In the genomic region with DNA sequence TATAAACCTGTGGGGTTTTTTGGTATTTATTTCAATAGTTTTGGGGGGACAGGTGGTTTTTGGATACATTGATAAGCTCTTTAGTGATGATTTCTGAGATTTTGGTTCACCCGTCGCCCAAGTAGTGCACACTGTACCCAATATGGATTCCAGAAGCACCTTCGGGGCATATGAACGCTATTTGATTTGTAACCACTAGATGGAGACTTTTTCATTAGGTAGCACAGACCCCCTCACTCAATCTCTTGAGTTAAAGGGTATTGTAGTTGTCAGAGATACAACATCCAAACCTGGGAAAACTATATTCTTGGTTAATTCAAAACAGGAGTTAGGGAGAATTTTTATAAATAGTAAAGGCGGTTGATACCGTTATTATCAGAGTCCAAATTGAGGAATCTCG, we compare ENCODE assay signal across 11 cellular contexts.
DNase-seq lines count a peak whose midpoint lies in the region; ATAC-seq and TF ChIP-seq lines count a peak whose summit lies in the region.
"Had no signal": no experiment of that assay in that cellular context is flagged by ENCODE, and none has a peak within 500 bp of the region (broad histone marks: within the 10 kb centered on the region; RNA-seq: fewer than 3 reads in every experiment).

No MANE protein-coding gene starts in this region.

- no peak overlapping the region for H3K9ac ChIP-seq in SK-N-MC (ENCODE audit: insufficient read length)

- H3K36me3 ChIP-seq in SK-N-MC (ENCODE audit: insufficient read depth, low read length), result no peaks in the 10 kb centered on the region
- H3K36me3 ChIP-seq in left lung, result no peaks in the 10 kb centered on the region
- H3K36me3 ChIP-seq in transverse colon, result no peaks in the 10 kb centered on the region
- H3K36me3 ChIP-seq: SJSA1 had no signal

- no peak overlapping the region for H3K4me3 ChIP-seq in Jurkat, Clone E6-1 (ENCODE audit: low read length)
- no peak overlapping the region for H3K4me3 ChIP-seq in SK-N-MC
- H3K4me3 ChIP-seq in left lung, result no peak overlapping the region
- H3K4me3 ChIP-seq in transverse colon, result no peak overlapping the region
- H3K4me3 ChIP-seq: SJSA1 had no signal

- H3K27ac ChIP-seq in SK-N-MC (no peak overlapping the region), left lung (no peak overlapping the region), transverse colon (no peak overlapping the region)
- H3K27ac ChIP-seq: SJSA1 had no signal

- H3K9me3 ChIP-seq in SK-N-MC (ENCODE audit: low read depth, low read length) (no peaks in the 10 kb centered on the region), left lung (peaks cover 0 to 2% of the 10 kb centered on the region in 2 donors), transverse colon (no peaks in the 10 kb centered on the region)
- H3K9me3 ChIP-seq: SJSA1 had no signal

- TF ChIP-seq CTCF in left lung (IDR thresholded peaks at IDR 0.05) (peak in 1 of 2 donors; percentile 8), transverse colon (IDR thresholded peaks at IDR 0.05) (peak in 1 of 5 experiments; percentile 20)

- no peak for TF ChIP-seq POLR2A in transverse colon (IDR thresholded peaks at IDR 0.05)

- H3K4me1 ChIP-seq in left lung (no peaks in the 10 kb centered on the region), transverse colon (no peaks in the 10 kb centered on the region)
- H3K4me1 ChIP-seq: SJSA1 had no signal

- TF ChIP-seq EP300 in transverse colon (IDR thresholded peaks at IDR 0.05; ENCODE audit: low read depth), result no peak

- WGBS in transverse colon (ENCODE audit: low coverage in 1 of 2), 2 donors, result 25 to 52% methylated on average over 3 to 7 of the region's 7 CpGs

- DNase-seq in GDM1 (lab: John Stamatoyannopoulos, UW) (peak; percentile 13), SK-N-MC (ENCODE audit: low read depth, low spot score) (peak; percentile 1), left lung (no peak), ecto neural progenitor cell (ENCODE audit: low spot score) (no peak), activated T-cell treated with anti-CD3 and anti-CD28 coated beads for 4 hours (no peak), transverse colon (no peak)
- peak; percentile 12 for DNase-seq in Jurkat, Clone E6-1 (ENCODE audit: low read depth, low spot score)
- DNase-seq: activated naive CD8-positive, alpha-beta T cell treated with anti-CD3 and anti-CD28 coated beads, Interleukin-2, amount 10 ng/mL, durations not matched to agents 7 days and 5 days; stimulated activated naive CD4-positive, alpha-beta T cell treated with Interleukin-2 at 50 U/mL for 16 hours had no signal

- intact Hi-C loops in left lung (cut with DNase I), result no loop called here
- intact Hi-C loops in transverse colon (cut with DNase I; ENCODE audit: low total_unique reads), result no loop called here

- H3K27me3 ChIP-seq in left lung, result no peaks in the 10 kb centered on the region
- H3K27me3 ChIP-seq in transverse colon, result no peaks in the 10 kb centered on the region
- H3K27me3 ChIP-seq: SJSA1 had no signal

- ATAC-seq in left lung (peak; percentile 37), HG03457 (IDR thresholded peaks at IDR 0.05; ENCODE audit: unreplicated experiment) (no peak)

- in situ Hi-C loops in transverse colon (cut with MboI; ENCODE audit: low pct_ligation_motif_present in 1 of 4, low pct_unique_long_range_greater_than_20kb in 1 of 4, low sequenced_read_pairs in 3 of 4), result no loop called here

Comparison
In these comparisons a context has a peak if more than half of its experiments do, and no peak if none do; other contexts are left out.
1. DNase-seq: peak in GDM1 (single experiment), Jurkat, Clone E6-1 (single experiment) and SK-N-MC (single experiment); none in left lung (0 of 2), ecto neural progenitor cell (single experiment), activated T-cell treated with anti-CD3 and anti-CD28 coated beads for 4 hours (single experiment) and transverse colon (single experiment).